19 cellular contexts compared by ENCODE assay signal in the genomic region with DNA sequence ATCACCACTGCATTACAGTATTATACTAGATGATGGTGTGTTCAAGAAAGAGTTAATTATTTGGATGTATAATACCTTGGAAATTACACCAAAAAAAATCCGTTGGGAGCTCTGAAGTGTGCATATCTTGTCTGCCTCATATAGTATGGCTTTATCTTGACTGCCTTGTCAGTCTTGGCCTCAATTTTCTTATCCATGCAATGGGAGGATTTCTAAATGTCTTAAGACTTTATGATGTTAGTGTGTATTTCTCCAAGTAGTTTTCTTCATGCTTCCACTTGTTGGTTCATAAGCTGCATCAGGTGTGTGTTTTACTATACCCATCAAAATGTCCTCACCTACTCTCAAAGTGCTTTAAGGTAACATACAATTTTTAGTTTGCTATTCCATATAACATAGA.
"Had no signal": no experiment of that assay in that cellular context is flagged by ENCODE, and none has a peak within 500 bp of the region (broad histone marks: within the 10 kb centered on the region; RNA-seq: fewer than 3 reads in every experiment).

No MANE protein-coding gene starts in this region.

- H2AFZ ChIP-seq: hepatocyte, parathyroid adenoma had no signal

- H3K4me1 Mint-ChIP-seq: activated CD4-positive, alpha-beta T cell treated with anti-CD3 and anti-CD28 coated beads, Interleukin-2, amount 10 ng/mL, durations not matched to agents 7 days and 5 days; stimulated activated naive CD8-positive, alpha-beta T cell treated with anti-CD3 and anti-CD28 coated beads, Interleukin-15, amount 100 ng/mL, for 72 hours had no signal

- H3K27me3 Mint-ChIP-seq: stimulated activated naive CD8-positive, alpha-beta T cell treated with anti-CD3 and anti-CD28 coated beads, Interleukin-15, amount 100 ng/mL, for 72 hours had no signal

- DNase-seq: activated CD4-positive, alpha-beta T cell treated with anti-CD3 and anti-CD28 coated beads, Interleukin-2, amount 10 ng/mL, durations not matched to agents 7 days and 5 days; activated CD8-positive, alpha-beta T cell treated with anti-CD3 and anti-CD28 coated beads, Interleukin-2, amount 10 ng/mL, durations not matched to agents 7 days and 5 days; activated naive CD4-positive, alpha-beta T cell treated with Interleukin-2 at 50 U/mL for 16 hours; activated naive CD8-positive, alpha-beta T cell treated with anti-CD3 and anti-CD28 coated beads, Interleukin-2, amount 10 ng/mL, durations not matched to agents 7 days and 5 days; activated T-cell treated with anti-CD3 and anti-CD28 coated beads, Interleukin-2, amount 50 U/mL, for 24 hours; effector memory CD8-positive, alpha-beta T cell; esophagus squamous epithelium; lower lobe of right lung; stimulated activated CD4-positive, alpha-beta T cell treated with anti-CD3 and anti-CD28 coated beads, Interleukin-2, amount 100 ng/mL, for 48 hours; stimulated activated naive CD8-positive, alpha-beta T cell treated with anti-CD3 and anti-CD28 coated beads, Interleukin-15, amount 100 ng/mL, for 72 hours; testis; upper lobe of right lung had no signal

- H3K9me3 Mint-ChIP-seq: activated CD4-positive, alpha-beta T cell treated with anti-CD3 and anti-CD28 coated beads, Interleukin-2, amount 10 ng/mL, durations not matched to agents 7 days and 5 days; activated naive CD8-positive, alpha-beta T cell treated with anti-CD3 and anti-CD28 coated beads, Interleukin-2, amount 10 ng/mL, durations not matched to agents 7 days and 5 days; activated T-cell treated with anti-CD3 and anti-CD28 coated beads, Interleukin-2, amount 50 U/mL, for 24 hours; activated T-helper 2 cell treated with anti-CD3 and anti-CD28 coated beads, Interferon-gamma antibody, Interleukin-2, Interleukin-4, amounts not matched to agents 10 μg/mL and 5 μg/mL and 100 μg/mL, durations not matched to agents 14 hours and 24 hours and 36 hours; effector memory CD8-positive, alpha-beta T cell; natural killer cell treated with Interleukin-12 subunit alpha and Interleukin-12 subunit beta and Interleukin-15 and Interleukin-18, amount 100 ng/mL, for 72 hours; stimulated activated naive CD8-positive, alpha-beta T cell treated with anti-CD3 and anti-CD28 coated beads, Interleukin-15, amount 100 ng/mL, for 72 hours; T-helper 1 cell treated with Interleukin-12 subunit alpha and Interleukin-12 subunit beta and Interleukin-4 antibody, amounts not matched to agents 30 μg/mL and 1 μg/mL, for 36 hours had no signal

- H3K4me2 ChIP-seq: hepatocyte had no signal

- H3K4me3 Mint-ChIP-seq: activated CD4-positive, alpha-beta T cell treated with anti-CD3 and anti-CD28 coated beads, Interleukin-2, amount 10 ng/mL, durations not matched to agents 7 days and 5 days; activated CD8-positive, alpha-beta T cell treated with anti-CD3 and anti-CD28 coated beads, Interleukin-2, amount 10 ng/mL, durations not matched to agents 7 days and 5 days; activated naive CD8-positive, alpha-beta T cell treated with anti-CD3 and anti-CD28 coated beads, Interleukin-2, amount 10 ng/mL, durations not matched to agents 7 days and 5 days; activated T-cell treated with anti-CD3 and anti-CD28 coated beads, Interleukin-2, amount 50 U/mL, for 24 hours; effector memory CD8-positive, alpha-beta T cell; natural killer cell treated with Interleukin-12 subunit alpha and Interleukin-12 subunit beta and Interleukin-15 and Interleukin-18, amount 100 ng/mL, for 72 hours; stimulated activated naive CD8-positive, alpha-beta T cell treated with anti-CD3 and anti-CD28 coated beads, Interleukin-15, amount 100 ng/mL, for 72 hours; T-helper 1 cell treated with Interleukin-12 subunit alpha and Interleukin-12 subunit beta and Interleukin-4 antibody, amounts not matched to agents 30 μg/mL and 1 μg/mL, for 36 hours had no signal

- ATAC-seq: activated CD4-positive, CD25-positive, alpha-beta regulatory T cell treated with anti-CD3 and anti-CD28 coated beads, Interleukin-2, amount 50 U/mL, for 24 hours; activated CD8-positive, alpha-beta T cell treated with anti-CD3 and anti-CD28 coated beads, Interleukin-2, amount 10 ng/mL, durations not matched to agents 7 days and 5 days; effector memory CD8-positive, alpha-beta T cell; stimulated activated naive CD8-positive, alpha-beta T cell treated with anti-CD3 and anti-CD28 coated beads, Interleukin-15, amount 100 ng/mL, for 72 hours had no signal

- H3K4me3 ChIP-seq: cardiac muscle cell, esophagus squamous epithelium, hepatocyte, lower lobe of right lung, testis, upper lobe of right lung had no signal

- H3K27ac Mint-ChIP-seq: activated CD4-positive, alpha-beta T cell treated with anti-CD3 and anti-CD28 coated beads, Interleukin-2, amount 10 ng/mL, durations not matched to agents 7 days and 5 days; activated CD8-positive, alpha-beta T cell treated with anti-CD3 and anti-CD28 coated beads, Interleukin-2, amount 10 ng/mL, durations not matched to agents 7 days and 5 days; activated naive CD8-positive, alpha-beta T cell treated with anti-CD3 and anti-CD28 coated beads, Interleukin-2, amount 10 ng/mL, durations not matched to agents 7 days and 5 days; activated T-cell treated with anti-CD3 and anti-CD28 coated beads, Interleukin-2, amount 50 U/mL, for 24 hours; activated T-helper 2 cell treated with anti-CD3 and anti-CD28 coated beads, Interferon-gamma antibody, Interleukin-2, Interleukin-4, amounts not matched to agents 10 μg/mL and 5 μg/mL and 100 μg/mL, durations not matched to agents 14 hours and 24 hours and 36 hours; effector memory CD8-positive, alpha-beta T cell; natural killer cell treated with Interleukin-12 subunit alpha and Interleukin-12 subunit beta and Interleukin-15 and Interleukin-18, amount 100 ng/mL, for 72 hours; T-helper 1 cell treated with Interleukin-12 subunit alpha and Interleukin-12 subunit beta and Interleukin-4 antibody, amounts not matched to agents 30 μg/mL and 1 μg/mL, for 36 hours had no signal

- H3K36me3 ChIP-seq: cardiac muscle cell, lower lobe of right lung, upper lobe of right lung had no signal

- H3K9me3 ChIP-seq: esophagus squamous epithelium, lower lobe of right lung, testis, upper lobe of right lung had no signal

- H3K79me2 ChIP-seq: parathyroid adenoma had no signal

- H3K36me3 Mint-ChIP-seq: activated naive CD8-positive, alpha-beta T cell treated with anti-CD3 and anti-CD28 coated beads, Interleukin-2, amount 10 ng/mL, durations not matched to agents 7 days and 5 days; natural killer cell treated with Interleukin-12 subunit alpha and Interleukin-12 subunit beta and Interleukin-15 and Interleukin-18, amount 100 ng/mL, for 72 hours had no signal

- H3K27ac ChIP-seq: cardiac muscle cell, hepatocyte, parathyroid adenoma had no signal

- H3K27me3 ChIP-seq: cardiac muscle cell, esophagus squamous epithelium, hepatocyte, testis, upper lobe of right lung had no signal

- H3K9ac ChIP-seq: parathyroid adenoma had no signal

- H3K4me1 ChIP-seq: parathyroid adenoma, upper lobe of right lung had no signal
